In the genomic region with DNA sequence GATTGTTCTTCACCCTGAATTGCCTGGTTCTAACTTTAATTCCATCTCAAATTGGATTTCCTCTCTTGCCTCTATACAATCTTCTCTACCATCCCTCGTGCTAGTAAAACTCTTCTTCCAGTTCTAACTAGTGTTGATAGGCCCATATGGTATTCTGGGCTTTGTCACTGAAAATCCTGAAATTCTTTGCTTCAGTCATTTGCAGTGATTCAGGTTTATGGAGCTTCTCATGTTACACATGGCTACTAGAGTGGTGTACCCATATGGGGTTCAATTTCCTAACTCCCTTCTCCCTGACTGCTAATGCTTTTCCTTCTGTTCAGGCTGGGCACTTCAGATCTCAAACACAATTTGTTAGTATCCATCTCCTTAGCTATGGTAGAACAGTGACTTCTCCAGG, we compare ENCODE assay signal across 2 cellular contexts.
TF ChIP-seq lines count a peak whose summit lies in the region.

No MANE protein-coding gene starts in this region.

TF ChIP-seq in IMR-90, 13 proteins besides CTCF, POLR2A, EP300 and RAD21:
- TF ChIP-seq RCOR1 (IDR thresholded peaks at IDR 0.05; ENCODE audit: insufficient replicate concordance, low read length) (no peak), NFE2L2 (IDR thresholded peaks at IDR 0.05; ENCODE audit: low read depth, low read length) (no peak), MXI1 (IDR thresholded peaks at IDR 0.05; ENCODE audit: borderline replicate concordance, low read depth, low read length) (no peak), RFX5 (IDR thresholded peaks at IDR 0.05; ENCODE audit: low read depth, low read length) (no peak)

TF ChIP-seq in HepG2, 621 proteins besides CTCF, POLR2A, EP300 and RAD21:
- TF ChIP-seq ZBTB33 (CRISPR knock-in tag; IDR thresholded peaks at IDR 0.05) (no peak), GZF1 (CRISPR knock-in tag; IDR thresholded peaks at IDR 0.05) (no peak), ZNF142 (CRISPR knock-in tag; IDR thresholded peaks at IDR 0.05) (no peak), ZBTB21 (CRISPR knock-in tag; IDR thresholded peaks at IDR 0.05) (no peak), NFYC (CRISPR knock-in tag; IDR thresholded peaks at IDR 0.05) (no peak), HNF4G (IDR thresholded peaks at IDR 0.05; ENCODE audit: borderline replicate concordance, low read depth, low read length) (no peak), HNF4G (CRISPR knock-in tag; IDR thresholded peaks at IDR 0.05; ENCODE audit: borderline replicate concordance, low read depth) (no peak), THYN1 (CRISPR knock-in tag; IDR thresholded peaks at IDR 0.05; ENCODE audit: borderline replicate concordance, low read depth) (no peak), ZBTB38 (CRISPR knock-in tag; IDR thresholded peaks at IDR 0.05) (no peak), KAT7 (CRISPR knock-in tag; IDR thresholded peaks at IDR 0.05; ENCODE audit: borderline replicate concordance) (no peak)
- TF ChIP-seq, protein P1, sequence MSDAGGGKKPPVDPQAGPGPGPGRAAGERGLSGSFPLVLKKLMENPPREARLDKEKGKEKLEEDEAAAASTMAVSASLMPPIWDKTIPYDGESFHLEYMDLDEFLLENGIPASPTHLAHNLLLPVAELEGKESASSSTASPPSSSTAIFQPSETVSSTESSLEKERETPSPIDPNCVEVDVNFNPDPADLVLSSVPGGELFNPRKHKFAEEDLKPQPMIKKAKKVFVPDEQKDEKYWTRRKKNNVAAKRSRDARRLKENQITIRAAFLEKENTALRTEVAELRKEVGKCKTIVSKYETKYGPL (CRISPR knock-in tag; IDR thresholded peaks at IDR 0.05) = no peak
TF ChIP-seq in HepG2: peak in this region for 0.
